In the genomic region with DNA sequence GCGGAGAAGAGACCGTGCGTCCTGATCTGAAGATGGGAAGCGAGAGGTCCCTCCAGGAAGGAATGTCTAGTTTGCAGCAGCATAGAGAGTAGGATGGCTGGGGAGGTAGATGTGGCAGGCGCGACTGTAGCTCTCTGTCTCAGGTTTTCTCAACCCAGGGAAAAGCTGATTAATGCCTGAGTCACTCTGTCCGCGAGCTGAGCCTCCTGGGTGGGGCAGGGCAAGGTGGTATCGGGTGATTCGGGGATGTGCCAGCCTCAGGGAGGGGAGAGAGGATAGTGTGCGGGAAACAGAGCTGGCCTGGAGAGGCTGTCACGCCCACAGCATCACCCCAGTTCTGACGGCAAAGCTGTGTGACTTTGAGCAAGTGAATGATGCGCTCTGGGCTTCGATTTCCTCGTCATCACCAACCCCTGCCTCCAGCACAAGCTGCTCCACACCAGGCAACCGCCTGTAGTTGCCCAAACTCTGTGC, we compare ENCODE assay signal across 1 cellular context.
A peak's percentile ranks its signal among the peaks of the same experiment; 100 is the strongest.
TF ChIP-seq lines count a peak whose summit lies in the region.

No MANE protein-coding gene starts in this region.

TF ChIP-seq in A549, 52 proteins besides CTCF, POLR2A, EP300 and RAD21 (continued from another document):
- TF ChIP-seq NFE2L2 (conservative IDR thresholded peaks at IDR 0.05; ENCODE audit: low read length), result no peak
- no peak for TF ChIP-seq MYC (IDR thresholded peaks at IDR 0.05; ENCODE audit: borderline replicate concordance, low read length)
- TF ChIP-seq SREBF2 (IDR thresholded peaks at IDR 0.05), result no peak
- TF ChIP-seq POLR2AphosphoS2 (conservative IDR thresholded peaks at IDR 0.05; ENCODE audit: low read length), result no peak
- TF ChIP-seq JUN (IDR thresholded peaks at IDR 0.05), result peak; percentile 27 to 33; a peak in 1 of 5 replicates
- no peak for TF ChIP-seq CHD4 (IDR thresholded peaks at IDR 0.05; ENCODE audit: borderline replicate concordance)
- peak; percentile 36; the same call in 1 of the 2 replicates for TF ChIP-seq FOSL2 (IDR thresholded peaks at IDR 0.05)
- peak; percentile 85 for TF ChIP-seq FOSL2 (CRISPR knock-in tag; IDR thresholded peaks at IDR 0.05)
- no peak; the same call in 1 of the 2 replicates for TF ChIP-seq REST (IDR thresholded peaks at IDR 0.05)
- no peak for TF ChIP-seq E2F6 (IDR thresholded peaks at IDR 0.05; ENCODE audit: borderline replicate concordance, low read depth)
- no peak for TF ChIP-seq ZSCAN20 (CRISPR knock-in tag; IDR thresholded peaks at IDR 0.05)
- TF ChIP-seq, protein P1, sequence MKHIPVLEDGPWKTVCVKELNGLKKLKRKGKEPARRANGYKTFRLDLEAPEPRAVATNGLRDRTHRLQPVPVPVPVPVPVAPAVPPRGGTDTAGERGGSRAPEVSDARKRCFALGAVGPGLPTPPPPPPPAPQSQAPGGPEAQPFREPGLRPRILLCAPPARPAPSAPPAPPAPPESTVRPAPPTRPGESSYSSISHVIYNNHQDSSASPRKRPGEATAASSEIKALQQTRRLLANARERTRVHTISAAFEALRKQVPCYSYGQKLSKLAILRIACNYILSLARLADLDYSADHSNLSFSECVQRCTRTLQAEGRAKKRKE (CRISPR knock-in tag; IDR thresholded peaks at IDR 0.05; ENCODE audit: low read depth), result no peak
- TF ChIP-seq MAZ (IDR thresholded peaks at IDR 0.05; ENCODE audit: borderline replicate concordance, low read depth, low read length), result no peak
- no peak for TF ChIP-seq CEBPB (IDR thresholded peaks at IDR 0.05)
- TF ChIP-seq, protein P2, sequence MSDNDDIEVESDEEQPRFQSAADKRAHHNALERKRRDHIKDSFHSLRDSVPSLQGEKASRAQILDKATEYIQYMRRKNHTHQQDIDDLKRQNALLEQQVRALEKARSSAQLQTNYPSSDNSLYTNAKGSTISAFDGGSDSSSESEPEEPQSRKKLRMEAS (IDR thresholded peaks at IDR 0.05), result peak; percentile 46
- no peak for TF ChIP-seq HDAC2 (IDR thresholded peaks at IDR 0.05)
- no peak for TF ChIP-seq BHLHE40 (IDR thresholded peaks at IDR 0.05; ENCODE audit: low read depth, low read length)
- no peak for TF ChIP-seq PHF8 (IDR thresholded peaks at IDR 0.05; ENCODE audit: borderline replicate concordance, low read depth)
- TF ChIP-seq, protein P3, sequence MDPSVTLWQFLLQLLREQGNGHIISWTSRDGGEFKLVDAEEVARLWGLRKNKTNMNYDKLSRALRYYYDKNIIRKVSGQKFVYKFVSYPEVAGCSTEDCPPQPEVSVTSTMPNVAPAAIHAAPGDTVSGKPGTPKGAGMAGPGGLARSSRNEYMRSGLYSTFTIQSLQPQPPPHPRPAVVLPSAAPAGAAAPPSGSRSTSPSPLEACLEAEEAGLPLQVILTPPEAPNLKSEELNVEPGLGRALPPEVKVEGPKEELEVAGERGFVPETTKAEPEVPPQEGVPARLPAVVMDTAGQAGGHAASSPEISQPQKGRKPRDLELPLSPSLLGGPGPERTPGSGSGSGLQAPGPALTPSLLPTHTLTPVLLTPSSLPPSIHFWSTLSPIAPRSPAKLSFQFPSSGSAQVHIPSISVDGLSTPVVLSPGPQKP (IDR thresholded peaks at IDR 0.05; ENCODE audit: low read depth, low read length), result no peak
- no peak for TF ChIP-seq HEYL (CRISPR knock-in tag; IDR thresholded peaks at IDR 0.05)
- no peak for TF ChIP-seq CBX8 (IDR thresholded peaks at IDR 0.05)
- peak; percentile 59 for TF ChIP-seq MAFK (IDR thresholded peaks at IDR 0.05; ENCODE audit: partially characterized antibody)
- TF ChIP-seq FOXS1 (CRISPR knock-in tag; IDR thresholded peaks at IDR 0.05), result no peak
- no peak for TF ChIP-seq RCOR1 (IDR thresholded peaks at IDR 0.05; ENCODE audit: low read depth, low read length)
- TF ChIP-seq NPAS2 (CRISPR knock-in tag; IDR thresholded peaks at IDR 0.05; ENCODE audit: borderline replicate concordance), result no peak
- peak; percentile 74 for TF ChIP-seq ZFP36 (IDR thresholded peaks at IDR 0.05; ENCODE audit: borderline replicate concordance, partially characterized antibody)
- no peak for TF ChIP-seq FOSB (CRISPR knock-in tag; IDR thresholded peaks at IDR 0.05)
- no peak for TF ChIP-seq ZC3H11A (IDR thresholded peaks at IDR 0.05)
- no peak for TF ChIP-seq ESRRA (IDR thresholded peaks at IDR 0.05; ENCODE audit: borderline replicate concordance, low read length)
- no peak for TF ChIP-seq PBX3 (IDR thresholded peaks at IDR 0.05)
- peak; percentile 1 for TF ChIP-seq CHD2 (IDR thresholded peaks at IDR 0.05; ENCODE audit: low read length, partially characterized antibody)
- no peak for TF ChIP-seq GATA3 (IDR thresholded peaks at IDR 0.05; ENCODE audit: borderline replicate concordance)
- no peak for TF ChIP-seq EHMT2 (IDR thresholded peaks at IDR 0.05; ENCODE audit: low read depth)
- no peak for TF ChIP-seq RFX5 (IDR thresholded peaks at IDR 0.05)
- TF ChIP-seq HOXB5 (CRISPR knock-in tag; IDR thresholded peaks at IDR 0.05), result no peak
- peak; percentile 56 for TF ChIP-seq JUNB (IDR thresholded peaks at IDR 0.05)
- TF ChIP-seq RARB (CRISPR knock-in tag; IDR thresholded peaks at IDR 0.05), result no peak
- TF ChIP-seq SMC3 (IDR thresholded peaks at IDR 0.05), result no peak
- TF ChIP-seq HES2 (IDR thresholded peaks at IDR 0.05), result no peak
- TF ChIP-seq USF2 (IDR thresholded peaks at IDR 0.05), result no peak
- TF ChIP-seq, protein P4, sequence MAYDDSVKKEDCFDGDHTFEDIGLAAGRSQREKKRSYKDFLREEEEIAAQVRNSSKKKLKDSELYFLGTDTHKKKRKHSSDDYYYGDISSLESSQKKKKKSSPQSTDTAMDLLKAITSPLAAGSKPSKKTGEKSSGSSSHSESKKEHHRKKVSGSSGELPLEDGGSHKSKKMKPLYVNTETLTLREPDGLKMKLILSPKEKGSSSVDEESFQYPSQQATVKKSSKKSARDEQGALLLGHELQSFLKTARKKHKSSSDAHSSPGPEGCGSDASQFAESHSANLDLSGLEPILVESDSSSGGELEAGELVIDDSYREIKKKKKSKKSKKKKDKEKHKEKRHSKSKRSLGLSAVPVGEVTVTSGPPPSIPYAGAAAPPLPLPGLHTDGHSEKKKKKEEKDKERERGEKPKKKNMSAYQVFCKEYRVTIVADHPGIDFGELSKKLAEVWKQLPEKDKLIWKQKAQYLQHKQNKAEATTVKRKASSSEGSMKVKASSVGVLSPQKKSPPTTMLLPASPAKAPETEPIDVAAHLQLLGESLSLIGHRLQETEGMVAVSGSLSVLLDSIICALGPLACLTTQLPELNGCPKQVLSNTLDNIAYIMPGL (CRISPR knock-in tag; IDR thresholded peaks at IDR 0.05; ENCODE audit: borderline replicate concordance), result no peak
